ENCODE assay signal across 9 cellular contexts in genomic region chr7:602341-603141, GRCh38.
DNase-seq lines count a peak whose midpoint lies in the region; ATAC-seq, FAIRE-seq and TF ChIP-seq lines count a peak whose summit lies in the region.
"Had no signal": no experiment of that assay in that cellular context is flagged by ENCODE, and none has a peak within 500 bp of the region (broad histone marks: within the 10 kb centered on the region; RNA-seq: fewer than 3 reads in every experiment).

No MANE protein-coding gene starts in this region.

- TF ChIP-seq CTCF in GM20000 (IDR thresholded peaks at IDR 0.05; ENCODE audit: extremely low read depth, missing control alignments): no peak

- CTCF ChIA-PET in activated CD8-positive, alpha-beta memory T cell treated with anti-CD3 and anti-CD28 coated beads, Interleukin-2, amount 10 ng/mL, durations not matched to agents 7 days and 5 days (lab: Charles Lee): interaction anchor here (0.6 to 4.5 kb wide), 3 partner anchors 16 to 1747 kb away, joined by 3 to 39 read pairs (median 8); no protein-coding TSS in a partner anchor

- H3K4me3 Mint-ChIP-seq in activated CD8-positive, alpha-beta memory T cell treated with anti-CD3 and anti-CD28 coated beads, Interleukin-2, amount 10 ng/mL, durations not matched to agents 7 days and 5 days: peak overlapping the region; percentile 86
- H3K4me3 Mint-ChIP-seq in stimulated activated naive B cell treated with anti-CD40 and anti-IgM and Interleukin-4, amounts not matched to agents 10 μg/mL and 1 μg/mL and 100 μg/mL, for 72 hours: peak overlapping the region; percentile 73 to 95

- DNase-seq in GM20000 (ENCODE audit: low spot score): peak; percentile 74
- DNase-seq in activated CD8-positive, alpha-beta memory T cell treated with anti-CD3 and anti-CD28 coated beads, Interleukin-2, amount 10 ng/mL, durations not matched to agents 7 days and 5 days: peak; percentile 68
- no peak for DNase-seq in left lobe of liver (ENCODE audit: low spot score)
- DNase-seq in stimulated activated naive B cell treated with anti-CD40 and anti-IgM and Interleukin-4, amounts not matched to agents 10 μg/mL and 1 μg/mL and 100 μg/mL, for 72 hours: peak; percentile 47
- DNase-seq in frontal cortex (ENCODE audit: low spot score in 2 of 2): no peak
- no peak for DNase-seq in AG08396 (ENCODE audit: low spot score)
- DNase-seq: NCI-H524 treated with DMSO at 0.1 percent for 48 hours had no signal

- FAIRE-seq in frontal cortex (lab: Jason Lieb, UNC): no peak

- H3K9me3 Mint-ChIP-seq in activated CD8-positive, alpha-beta memory T cell treated with anti-CD3 and anti-CD28 coated beads, Interleukin-2, amount 10 ng/mL, durations not matched to agents 7 days and 5 days (ENCODE audit: low read depth): no peaks in the 10 kb centered on the region
- H3K9me3 Mint-ChIP-seq in stimulated activated naive B cell treated with anti-CD40 and anti-IgM and Interleukin-4, amounts not matched to agents 10 μg/mL and 1 μg/mL and 100 μg/mL, for 72 hours: peaks cover 5 to 14% of the 10 kb centered on the region in 2 donors

- H3K36me3 Mint-ChIP-seq in activated CD8-positive, alpha-beta memory T cell treated with anti-CD3 and anti-CD28 coated beads, Interleukin-2, amount 10 ng/mL, durations not matched to agents 7 days and 5 days: peaks cover 15% of the 10 kb centered on the region
- peaks cover 34 to 61% of the 10 kb centered on the region in 2 donors for H3K36me3 Mint-ChIP-seq in stimulated activated naive B cell treated with anti-CD40 and anti-IgM and Interleukin-4, amounts not matched to agents 10 μg/mL and 1 μg/mL and 100 μg/mL, for 72 hours

- peak; percentile 1 for ATAC-seq in activated CD8-positive, alpha-beta memory T cell treated with anti-CD3 and anti-CD28 coated beads, Interleukin-2, amount 10 ng/mL, durations not matched to agents 7 days and 5 days
- peak; percentile 14 for ATAC-seq in left lobe of liver
- peak in 1 of 2 donors; percentile 2 for ATAC-seq in stimulated activated naive B cell treated with anti-CD40 and anti-IgM and Interleukin-4, amounts not matched to agents 10 μg/mL and 1 μg/mL and 100 μg/mL, for 72 hours (replicated peaks)
- no peak for ATAC-seq in GM19455 (IDR thresholded peaks at IDR 0.05; ENCODE audit: unreplicated experiment)
- no peak for ATAC-seq in GM18907 (IDR thresholded peaks at IDR 0.05; ENCODE audit: unreplicated experiment)

- peak overlapping the region; percentile 99 for H3K27ac Mint-ChIP-seq in activated CD8-positive, alpha-beta memory T cell treated with anti-CD3 and anti-CD28 coated beads, Interleukin-2, amount 10 ng/mL, durations not matched to agents 7 days and 5 days
- peak overlapping the region; percentile 100 for H3K27ac Mint-ChIP-seq in stimulated activated naive B cell treated with anti-CD40 and anti-IgM and Interleukin-4, amounts not matched to agents 10 μg/mL and 1 μg/mL and 100 μg/mL, for 72 hours

- peaks cover 54% of the 10 kb centered on the region for H3K4me1 Mint-ChIP-seq in activated CD8-positive, alpha-beta memory T cell treated with anti-CD3 and anti-CD28 coated beads, Interleukin-2, amount 10 ng/mL, durations not matched to agents 7 days and 5 days
- H3K4me1 Mint-ChIP-seq in stimulated activated naive B cell treated with anti-CD40 and anti-IgM and Interleukin-4, amounts not matched to agents 10 μg/mL and 1 μg/mL and 100 μg/mL, for 72 hours: peaks cover 49 to 72% of the 10 kb centered on the region in 2 donors

- no peaks in the 10 kb centered on the region for H3K27me3 Mint-ChIP-seq in activated CD8-positive, alpha-beta memory T cell treated with anti-CD3 and anti-CD28 coated beads, Interleukin-2, amount 10 ng/mL, durations not matched to agents 7 days and 5 days
- H3K27me3 Mint-ChIP-seq in stimulated activated naive B cell treated with anti-CD40 and anti-IgM and Interleukin-4, amounts not matched to agents 10 μg/mL and 1 μg/mL and 100 μg/mL, for 72 hours: no peaks in the 10 kb centered on the region

Comparison
In these comparisons a context has a peak if more than half of its experiments do, and no peak if none do; other contexts are left out.
1. DNase-seq: peak in GM20000 (single experiment), activated CD8-positive, alpha-beta memory T cell treated with anti-CD3 and anti-CD28 coated beads, Interleukin-2, amount 10 ng/mL, durations not matched to agents 7 days and 5 days (single experiment) and stimulated activated naive B cell treated with anti-CD40 and anti-IgM and Interleukin-4, amounts not matched to agents 10 μg/mL and 1 μg/mL and 100 μg/mL, for 72 hours (single experiment); none in left lobe of liver (single experiment), frontal cortex (0 of 2) and AG08396 (single experiment).
2. ATAC-seq: peak in activated CD8-positive, alpha-beta memory T cell treated with anti-CD3 and anti-CD28 coated beads, Interleukin-2, amount 10 ng/mL, durations not matched to agents 7 days and 5 days (single experiment) and left lobe of liver (single experiment); none in GM19455 (single experiment) and GM18907 (single experiment).